In the genomic region with DNA sequence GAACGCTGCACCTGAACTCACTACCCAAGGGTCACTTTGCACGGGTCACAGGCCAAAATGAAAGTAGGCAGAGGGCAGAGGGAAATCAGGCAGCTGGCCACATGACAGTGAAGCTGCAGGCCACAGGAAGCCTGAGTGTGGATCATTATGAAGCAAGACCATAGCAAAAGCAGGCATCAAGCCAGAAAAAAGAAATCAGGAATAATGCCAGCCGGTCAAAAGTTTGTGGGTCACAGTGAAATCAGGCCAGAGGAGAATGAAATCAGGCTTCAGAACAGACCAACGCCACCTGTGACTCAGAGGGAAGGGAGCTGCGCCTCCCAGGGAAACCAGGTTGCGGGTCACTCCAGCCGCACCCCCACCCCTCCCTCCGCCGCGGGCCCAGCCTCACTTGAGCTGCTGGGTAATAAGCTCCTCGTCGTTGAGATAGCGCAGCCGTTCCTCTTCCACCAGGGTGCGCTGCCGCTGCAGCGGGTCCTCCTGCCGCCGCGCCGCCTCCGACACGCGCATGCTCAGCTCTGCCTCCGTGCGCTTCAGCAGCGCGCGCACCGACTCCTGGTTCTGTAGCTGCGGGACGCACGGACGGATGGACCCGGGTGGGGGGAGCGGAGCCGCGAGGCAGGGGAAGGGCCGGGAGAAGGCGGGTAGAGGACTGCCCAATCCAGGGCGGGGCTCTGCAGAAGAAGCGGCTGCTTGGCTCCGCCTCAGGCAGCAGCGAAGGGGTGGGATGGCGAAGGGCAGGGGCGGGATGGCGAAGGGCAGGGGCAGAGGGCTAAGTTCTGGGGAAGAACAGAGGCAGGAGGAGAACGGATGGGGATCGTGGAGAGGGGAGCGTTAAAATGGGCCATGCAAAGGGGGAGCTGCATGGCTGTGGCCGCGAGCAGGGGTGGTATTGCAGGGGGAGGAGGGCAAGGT, we compare ENCODE assay signal across 8 cellular contexts. TPM values are rescaled to one million over a fixed set of nuclear protein-coding genes. Genes with fewer than 3 reads are reported as not detected.
DNase-seq lines count a peak whose midpoint lies in the region; ATAC-seq and TF ChIP-seq lines count a peak whose summit lies in the region.

No MANE protein-coding gene starts in this region.

- H3K27me3 ChIP-seq in spleen (replicated peaks in 1 of 7): peaks cover 0 to 64% (median 37%) of the 10 kb centered on the region in 7 donors

- no peaks in the 10 kb centered on the region for H3K36me3 ChIP-seq in spleen

- intact Hi-C loops in spleen (cut with DNase I; ENCODE audit: low total_unique reads): no loop called here

- peak overlapping the region; percentile 39 to 83 (median 56) for H3K4me3 ChIP-seq in spleen

- no peaks in the 10 kb centered on the region for H3K9me3 ChIP-seq in spleen

- WGBS in spleen, 5 donors: 4 to 7% (median 4%) methylated on average over 24 to 52 of the region's 52 CpGs

- TF ChIP-seq POLR2A in GM18505 (IDR thresholded peaks at IDR 0.05; ENCODE audit: borderline replicate concordance, extremely low read depth, insufficient read depth, insufficient read length) (no peak), spleen (IDR thresholded peaks at IDR 0.05) (no peak)

- H3K4me1 ChIP-seq in spleen: peaks cover 18 to 65% (median 45%) of the 10 kb centered on the region in 6 donors

- peak; percentile 94 to 98 for DNase-seq in NCI-H446 (lab: John Stamatoyannopoulos, UW)
- peak; percentile 93 for DNase-seq in activated CD4-positive, CD25-positive, alpha-beta regulatory T cell treated with anti-CD3 and anti-CD28 coated beads, Interleukin-2, amount 50 U/mL, for 72 hours
- peak; percentile 92 for DNase-seq in cerebellar cortex (ENCODE audit: low spot score)
- DNase-seq in islet precursor cell: peak; percentile 99
- DNase-seq in spleen: peak; percentile 97

- ATAC-seq in GM18505 (IDR thresholded peaks at IDR 0.05; ENCODE audit: unreplicated experiment): peak; percentile 63
- ATAC-seq in HG03354 (IDR thresholded peaks at IDR 0.05; ENCODE audit: poor library complexity, severe bottlenecking, unreplicated experiment): peak; percentile 64
- no peak for ATAC-seq in HG03159 (IDR thresholded peaks at IDR 0.05; ENCODE audit: unreplicated experiment)

- TF ChIP-seq CTCF in spleen (IDR thresholded peaks at IDR 0.05 in 8 of 11, conservative IDR thresholded peaks at IDR 0.05 in 3 of 11): peak; percentile 84 to 95 (median 92)

- peak overlapping the region in 4 of 8 donors; percentile 31 to 69 (median 64) for H3K27ac ChIP-seq in spleen

RNA-seq across cellular contexts. Expression of a gene that starts 47.7 kb away (rescaled TPM):
- 1 to 10 TPM in 4 of 7 donors, under 1 TPM in 3; 0.32 to 3.5 (median 2.1) TPM for total RNA-seq in spleen
- 1 to 10 TPM in 1 of 3 donors, under 1 TPM in 2; 0.41 to 2.5 (median 0.98) TPM for polyA plus RNA-seq in spleen
